ENCODE assay signal across 25 cellular contexts in genomic region chr1:233216009-233216408, GRCh38.
"Had no signal": no experiment of that assay in that cellular context is flagged by ENCODE, and none has a peak within 500 bp of the region (broad histone marks: within the 10 kb centered on the region; RNA-seq: fewer than 3 reads in every experiment).

No MANE protein-coding gene starts in this region.

- H3K27me3 ChIP-seq: gastrocnemius medialis, heart left ventricle, hepatocyte, neural progenitor cell, right lobe of liver, transverse colon, upper lobe of right lung, vagina had no signal

- H3K4me2 ChIP-seq: hepatocyte, neural progenitor cell had no signal

- H2AFZ ChIP-seq: hepatocyte, neural progenitor cell, parathyroid adenoma had no signal

- H3K4me3 ChIP-seq: gastrocnemius medialis, heart left ventricle, hepatocyte, lung, mucosa of descending colon, neural progenitor cell, right lobe of liver, thoracic aorta, transverse colon, upper lobe of right lung, vagina had no signal

- H3K9ac ChIP-seq: neural progenitor cell, parathyroid adenoma had no signal

- H3K4me1 ChIP-seq: gastrocnemius medialis, heart left ventricle, neural progenitor cell, parathyroid adenoma, right lobe of liver, transverse colon, upper lobe of right lung, vagina had no signal

- H3K9me3 ChIP-seq: gastrocnemius medialis, mucosa of descending colon, right lobe of liver, thoracic aorta, transverse colon, upper lobe of right lung, vagina had no signal

- ATAC-seq: esophagus mucosa; gastrocnemius medialis; heart left ventricle; left lobe of liver; mucosa of descending colon; natural killer cell treated with Interleukin-12 subunit alpha and Interleukin-12 subunit beta and Interleukin-15 and Interleukin-18, amount 100 ng/mL, for 72 hours; right lobe of liver; stimulated activated naive B cell treated with anti-CD40 and anti-IgM and Interleukin-4, amounts not matched to agents 10 μg/mL and 1 μg/mL and 100 μg/mL, for 72 hours; upper lobe of right lung had no signal

- H3K36me3 ChIP-seq: gastrocnemius medialis, heart left ventricle, right lobe of liver, transverse colon, upper lobe of right lung had no signal

- H3K79me2 ChIP-seq: hepatocyte, parathyroid adenoma had no signal

- DNase-seq: effector CD8-positive, alpha-beta T cell; endodermal cell; foreskin fibroblast; gastrocnemius medialis; heart left ventricle; kidney; mucosa of descending colon; naive B cell; right lobe of liver; small intestine; stimulated activated CD4-positive, alpha-beta T cell treated with anti-CD3 and anti-CD28 coated beads, Interleukin-15, amount 100 ng/mL, for 24 hours; stimulated activated CD4-positive, alpha-beta T cell treated with anti-CD3 and anti-CD28 coated beads, Interleukin-2, amount 100 ng/mL, for 48 hours; stimulated activated naive B cell treated with anti-CD40 and anti-IgM and Interleukin-4, amounts not matched to agents 10 μg/mL and 1 μg/mL and 100 μg/mL, for 72 hours; transverse colon; upper lobe of right lung had no signal

- FAIRE-seq: kidney, small intestine had no signal

- H3K27ac ChIP-seq: epithelial cell of prostate, gastrocnemius medialis, heart left ventricle, hepatocyte, neural progenitor cell, parathyroid adenoma, right lobe of liver, thoracic aorta, transverse colon, upper lobe of right lung, vagina had no signal
